In genomic region chr19:28169168-28169862, GRCh38 we compare ENCODE assay signal across 19 cellular contexts.
A peak's percentile ranks its signal among the peaks of the same experiment; 100 is the strongest.
DNase-seq lines count a peak whose midpoint lies in the region; ATAC-seq, FAIRE-seq and TF ChIP-seq lines count a peak whose summit lies in the region.
"Had no signal": no experiment of that assay in that cellular context is flagged by ENCODE, and none has a peak within 500 bp of the region (broad histone marks: within the 10 kb centered on the region; RNA-seq: fewer than 3 reads in every experiment).

No MANE protein-coding gene starts in this region.

- H3K14ac ChIP-seq in H9 (ENCODE audit: insufficient read depth, low read length) = peak overlapping the region; percentile 1; the same call in 1 of the 2 replicates
- H3K14ac ChIP-seq in H1 (ENCODE audit: insufficient read length) = no peak overlapping the region

- H4K5ac ChIP-seq in H9 (ENCODE audit: insufficient read length, low read depth, low read length) = no peak overlapping the region
- no peak overlapping the region for H4K5ac ChIP-seq in H1 (ENCODE audit: insufficient read length, low read depth, low read length)

- H3K4me2 ChIP-seq in H9 (ENCODE audit: insufficient read depth, insufficient read length, low read length) (peak overlapping the region; percentile 32), H1 (ENCODE audit: insufficient read depth in 1 of 2, low read depth in 2 of 2, low read length in 2 of 2) (peak overlapping the region; percentile 44 to 62)

- H3K79me1 ChIP-seq in H9 (ENCODE audit: insufficient read depth, low read depth, low read length, poor library complexity, severe bottlenecking) (no peaks in the 10 kb centered on the region), H1 (ENCODE audit: low read depth, low read length) (no peaks in the 10 kb centered on the region)

- FAIRE-seq in H1 (lab: Jason Lieb, UNC) = peak; percentile 60
- FAIRE-seq: frontal cortex had no signal

- no peak overlapping the region for H4K8ac ChIP-seq in H9 (replicated peaks; ENCODE audit: insufficient read length, low read depth, low read length)
- H4K8ac ChIP-seq in H1 (ENCODE audit: extremely low read depth, insufficient read depth, low read length) = no peak overlapping the region

- no peaks in the 10 kb centered on the region for H3K36me3 ChIP-seq in H1 (ENCODE audit: control insufficient read depth in 2 of 4, insufficient read depth in 4 of 4, low read length in 3 of 4)
- H3K36me3 ChIP-seq: thoracic aorta had no signal

- H3K27ac Mint-ChIP-seq in H9 = peak overlapping the region; percentile 73 to 96 (median 96)
- H3K27ac Mint-ChIP-seq in nephron = peak overlapping the region; percentile 60 to 83 (median 78)
- no peak overlapping the region for H3K27ac Mint-ChIP-seq in natural killer cell
- H3K27ac Mint-ChIP-seq: CD4-positive, alpha-beta memory T cell; immature natural killer cell; stimulated activated memory B cell treated with anti-CD40 and anti-IgM and Interleukin-4, amounts not matched to agents 10 μg/mL and 1 μg/mL and 100 μg/mL, for 72 hours; T-cell had no signal

- ATAC-seq in natural killer cell = no peak
- ATAC-seq: sciatic nerve; stimulated activated memory B cell treated with anti-CD40 and anti-IgM and Interleukin-4, amounts not matched to agents 10 μg/mL and 1 μg/mL and 100 μg/mL, for 72 hours; T-cell had no signal

- intact Hi-C loops in natural killer cell (cut with micrococcal nuclease) = no loop called here

- no peak overlapping the region for H3K23ac ChIP-seq in H9 (ENCODE audit: insufficient read length, low read depth, low read length)
- H3K23ac ChIP-seq in H1 (ENCODE audit: insufficient read length) = no peak overlapping the region

- H3K36me3 Mint-ChIP-seq in H9 (ENCODE audit: insufficient read depth in 1 of 3, low read depth in 3 of 3) = peaks cover 0 to 4% (median 0%) of the 10 kb centered on the region in 3 experiments; a peak in 1 of 7 replicates
- H3K36me3 Mint-ChIP-seq in nephron (ENCODE audit: low read depth) = no peaks in the 10 kb centered on the region
- H3K36me3 Mint-ChIP-seq in natural killer cell = no peaks in the 10 kb centered on the region
- H3K36me3 Mint-ChIP-seq: CD4-positive, alpha-beta memory T cell; immature natural killer cell; stimulated activated memory B cell treated with anti-CD40 and anti-IgM and Interleukin-4, amounts not matched to agents 10 μg/mL and 1 μg/mL and 100 μg/mL, for 72 hours; T-cell had no signal

- H3K9me3 ChIP-seq in H9 (ENCODE audit: control insufficient read depth, low read depth, low read length) (no peaks in the 10 kb centered on the region), H1 (ENCODE audit: insufficient read depth in 2 of 2, low read depth in 1 of 2, low read length in 1 of 2) (no peaks in the 10 kb centered on the region)
- H3K9me3 ChIP-seq: thoracic aorta had no signal

- H3K23me2 ChIP-seq in H9 (ENCODE audit: insufficient read length, low read depth, low read length, poor library complexity, severe bottlenecking) (no peaks in the 10 kb centered on the region), H1 (ENCODE audit: low read depth, low read length) (no peaks in the 10 kb centered on the region)

- H3K27me3 ChIP-seq in H9 (ENCODE audit: insufficient read depth, low read length) (no peaks in the 10 kb centered on the region), H1 (replicated peaks in 1 of 4; ENCODE audit: control insufficient read depth in 3 of 4, extremely low read depth in 1 of 4, insufficient read depth in 3 of 4, low read length in 3 of 4) (no peaks in the 10 kb centered on the region)

- WGBS in H9 (ENCODE audit: extremely low coverage, insufficient read length, low lambda C conversion rate) = no CpG with 5 or more reads among the region's 5 CpGs
- 19% methylated on average over 5 of the region's 5 CpGs; no CpG with 5 or more reads in 1 of the 2 experiments for WGBS in H1 (ENCODE audit: extremely low coverage in 1 of 2, insufficient coverage in 1 of 2, insufficient read length in 1 of 2, insufficient replicate concordance in 2 of 2, low coverage in 1 of 2, low lambda C conversion rate in 2 of 2, missing lambda C conversion rate in 1 of 2), 2 experiments

- TF ChIP-seq EP300 in H1 (IDR thresholded peaks at IDR 0.05; ENCODE audit: borderline replicate concordance in 1 of 2, low read depth in 2 of 2, low read length in 2 of 2) = no peak

- H2AFZ ChIP-seq in H9 (ENCODE audit: low read length) (no peak overlapping the region), H1 (ENCODE audit: low read length) (0 out of 2 replicates have a peak overlapping the region, but pooled peaks have one; percentile 35)

- H3K27ac ChIP-seq in H9 (ENCODE audit: insufficient read length, low read depth, low read length) (peak overlapping the region; percentile 62), H1 (ENCODE audit: low read depth, low read length) (no peak overlapping the region)
- H3K27ac ChIP-seq: thoracic aorta had no signal

- no peak overlapping the region for H2BK5ac ChIP-seq in H9 (ENCODE audit: insufficient read length, low read length)
- H2BK5ac ChIP-seq in H1 (ENCODE audit: low read depth, low read length) = peak overlapping the region; percentile 77; the same call in 1 of the 2 replicates

- H3K18ac ChIP-seq in H9 (ENCODE audit: insufficient read length, low read depth, low read length) (peak overlapping the region; percentile 54), H1 (ENCODE audit: extremely low read depth, low read length) (peak overlapping the region; percentile 71; the same call in 1 of the 2 replicates)

- H4K20me1 ChIP-seq in H9 (ENCODE audit: control insufficient read depth, insufficient read depth, insufficient read length) (no peaks in the 10 kb centered on the region), H1 (replicated peaks in 1 of 2; ENCODE audit: control insufficient read depth in 1 of 2, insufficient read depth in 2 of 2, low read length in 2 of 2) (no peaks in the 10 kb centered on the region)

- CTCF ChIA-PET in H1 (lab: Charles Lee; ENCODE audit: partially characterized antibody) = interaction anchor here (1.0 to 3.8 kb wide), 7 partner anchors 18 to 196 kb away, joined by 3 to 18 read pairs (median 5); no protein-coding TSS in a partner anchor

- H3K4me1 Mint-ChIP-seq in H9 (peaks cover 48 to 54% of the 10 kb centered on the region in 2 experiments), nephron (peaks cover 62% of the 10 kb centered on the region), natural killer cell (no peaks in the 10 kb centered on the region)
- H3K4me1 Mint-ChIP-seq: CD4-positive, alpha-beta memory T cell; immature natural killer cell; stimulated activated memory B cell treated with anti-CD40 and anti-IgM and Interleukin-4, amounts not matched to agents 10 μg/mL and 1 μg/mL and 100 μg/mL, for 72 hours; T-cell had no signal

- DNase-seq in H9 (peak; percentile 64), NCI-H2227 treated with DMSO at 0.1 percent for 48 hours (lab: John Stamatoyannopoulos, UW) (peak; percentile 29), H1 (ENCODE audit: low read depth in 1 of 2, low spot score in 2 of 2) (peak in 1 of 2 experiments; percentile 51), NCI-H2107 (lab: John Stamatoyannopoulos, UW) (no peak), natural killer cell (no peak), SKM-1 (lab: John Stamatoyannopoulos, UW; ENCODE audit: unreplicated experiment) (no peak), putamen (ENCODE audit: low spot score) (no peak)
- DNase-seq: activated CD4-positive, alpha-beta T cell treated with anti-CD3 and anti-CD28 coated beads, Interleukin-2, amount 50 U/mL, for 48 hours; activated gamma-delta T cell treated with Interleukin-2 at 50 U/mL for 16 hours; CD4-positive, alpha-beta memory T cell; immature natural killer cell; Kasumi-1; NCI-H146; T-cell had no signal

- H3K4ac ChIP-seq in H9 (ENCODE audit: low read depth, low read length) (no peak overlapping the region), H1 (replicated peaks; ENCODE audit: insufficient read length, low read depth, low read length) (peak overlapping the region; percentile 11)

- H2BK20ac ChIP-seq in H9 (ENCODE audit: low read depth, low read length, poor library complexity, severe bottlenecking) = no peak overlapping the region
- H2BK20ac ChIP-seq in H1 (ENCODE audit: low read length) = peak overlapping the region; percentile 72; the same call in 1 of the 2 replicates

- POLR2A ChIA-PET in H1 (lab: Charles Lee; ENCODE audit: partially characterized antibody) = interaction anchor here (1.1 to 1.6 kb wide), 3 partner anchors 19 to 198 kb away, joined by 3 read pairs; no protein-coding TSS in a partner anchor

- H3K9ac ChIP-seq in H9 (ENCODE audit: extremely low read depth, insufficient read length, low read length) (no peak overlapping the region), H1 (replicated peaks in 1 of 4; ENCODE audit: extremely low read depth in 1 of 4, low read depth in 3 of 4, low read length in 3 of 4) (no peak overlapping the region)

- no peak overlapping the region for H3T11ph ChIP-seq in H9 (ENCODE audit: low read length)

- H3K4me3 ChIP-seq in H1 (ENCODE audit: extremely low read depth in 1 of 4, insufficient read depth in 2 of 4, low read depth in 3 of 4, low read length in 4 of 4) = peak overlapping the region in 1 of 4 experiments; percentile 22; a peak in 3 of 8 replicates
- H3K4me3 ChIP-seq: thoracic aorta had no signal

- H4K91ac ChIP-seq in H9 (ENCODE audit: insufficient read length, low read depth, low read length) (no peak overlapping the region), H1 (replicated peaks; ENCODE audit: insufficient read length, low read length) (peak overlapping the region; percentile 60)

- peak overlapping the region; percentile 23 to 56; a peak in 3 of 5 replicates for H3K4me3 Mint-ChIP-seq in H9
- peak overlapping the region in 2 of 3 experiments; percentile 22 to 31 for H3K4me3 Mint-ChIP-seq in nephron
- no peak overlapping the region for H3K4me3 Mint-ChIP-seq in natural killer cell
- H3K4me3 Mint-ChIP-seq: immature natural killer cell; stimulated activated memory B cell treated with anti-CD40 and anti-IgM and Interleukin-4, amounts not matched to agents 10 μg/mL and 1 μg/mL and 100 μg/mL, for 72 hours; T-cell had no signal

- H2AK5ac ChIP-seq in H9 (ENCODE audit: insufficient read length, low read length) = no peak overlapping the region
- H2AK5ac ChIP-seq in H1 (ENCODE audit: low read depth, low read length) = no peak overlapping the region; the same call in 1 of the 2 replicates

- TF ChIP-seq POLR2A in H1 (IDR thresholded peaks at IDR 0.05; ENCODE audit: control extremely low read depth in 1 of 2, low read depth in 2 of 2, low read length in 2 of 2) = no peak

- H3K4me1 ChIP-seq in H9 (ENCODE audit: insufficient read depth, low read length) (peaks cover 15% of the 10 kb centered on the region; the same call in 1 of the 2 replicates), H1 (replicated peaks in 1 of 4; ENCODE audit: control insufficient read depth in 3 of 4, insufficient read depth in 4 of 4, low read length in 3 of 4) (peaks cover 7 to 22% (median 16%) of the 10 kb centered on the region in 4 experiments)

- H2BK15ac ChIP-seq in H9 (ENCODE audit: low read depth, low read length) (no peak overlapping the region), H1 (ENCODE audit: low read length) (no peak overlapping the region)

- H3K79me2 ChIP-seq in H9 (ENCODE audit: insufficient read depth, low read length) (no peaks in the 10 kb centered on the region), H1 (ENCODE audit: control insufficient read depth in 1 of 2, insufficient read depth in 2 of 2, low read length in 2 of 2) (no peaks in the 10 kb centered on the region)

- peaks cover 0 to 4% of the 10 kb centered on the region in 2 experiments; a peak in 2 of 5 replicates for H3K9me3 Mint-ChIP-seq in H9
- H3K9me3 Mint-ChIP-seq in nephron = no peaks in the 10 kb centered on the region
- no peaks in the 10 kb centered on the region for H3K9me3 Mint-ChIP-seq in natural killer cell

- H3K56ac ChIP-seq in H9 (ENCODE audit: insufficient read length, low read depth, low read length) (no peak overlapping the region), H1 (replicated peaks; ENCODE audit: insufficient read length, low read depth, low read length) (no peak overlapping the region)

- H2BK12ac ChIP-seq in H9 (ENCODE audit: insufficient read length, low read depth, low read length) (no peak overlapping the region), H1 (ENCODE audit: low read depth, low read length) (peak overlapping the region; percentile 7)

- TF ChIP-seq CTCF in H9 (conservative IDR thresholded peaks at IDR 0.05) (no peak), H1 (IDR thresholded peaks at IDR 0.05; ENCODE audit: control extremely low read depth in 1 of 3, insufficient read depth in 1 of 3, low read depth in 1 of 3, low read length in 3 of 3) (no peak), nephron (IDR thresholded peaks at IDR 0.05; ENCODE audit: unreplicated experiment in 3 of 3) (no peak), natural killer cell (IDR thresholded peaks at IDR 0.05) (no peak)

- TF ChIP-seq RAD21 in H1 (IDR thresholded peaks at IDR 0.05 in 1 of 2, conservative IDR thresholded peaks at IDR 0.05 in 1 of 2; ENCODE audit: low read depth in 2 of 2, low read length in 2 of 2) = no peak

- H2BK120ac ChIP-seq in H9 (ENCODE audit: low read depth, low read length, poor library complexity, severe bottlenecking) = no peak overlapping the region
- H2BK120ac ChIP-seq in H1 (replicated peaks; ENCODE audit: low read depth, low read length) = peak overlapping the region; percentile 51

- H3K27me3 Mint-ChIP-seq in H9 (ENCODE audit: low read depth) (peaks cover 2% of the 10 kb centered on the region), nephron (ENCODE audit: low read depth) (peaks cover 7% of the 10 kb centered on the region), natural killer cell (ENCODE audit: low read depth in 2 of 2) (peaks cover 3 to 12% of the 10 kb centered on the region in 2 donors)
- H3K27me3 Mint-ChIP-seq: CD4-positive, alpha-beta memory T cell; stimulated activated memory B cell treated with anti-CD40 and anti-IgM and Interleukin-4, amounts not matched to agents 10 μg/mL and 1 μg/mL and 100 μg/mL, for 72 hours; T-cell had no signal

Comparison
In these comparisons a context has a peak if more than half of its experiments do, and no peak if none do; other contexts are left out.
1. DNase-seq: peak in H9 (single experiment) and NCI-H2227 treated with DMSO at 0.1 percent for 48 hours (single experiment); none in NCI-H2107 (single experiment), natural killer cell (single experiment), SKM-1 (single experiment) and putamen (single experiment).
2. H3K27ac Mint-ChIP-seq: peak in H9 (3 of 3) and nephron (3 of 3); none in natural killer cell (0 of 2).